Comparison of ENCODE assay signal across 1 cellular context in the genomic region with DNA sequence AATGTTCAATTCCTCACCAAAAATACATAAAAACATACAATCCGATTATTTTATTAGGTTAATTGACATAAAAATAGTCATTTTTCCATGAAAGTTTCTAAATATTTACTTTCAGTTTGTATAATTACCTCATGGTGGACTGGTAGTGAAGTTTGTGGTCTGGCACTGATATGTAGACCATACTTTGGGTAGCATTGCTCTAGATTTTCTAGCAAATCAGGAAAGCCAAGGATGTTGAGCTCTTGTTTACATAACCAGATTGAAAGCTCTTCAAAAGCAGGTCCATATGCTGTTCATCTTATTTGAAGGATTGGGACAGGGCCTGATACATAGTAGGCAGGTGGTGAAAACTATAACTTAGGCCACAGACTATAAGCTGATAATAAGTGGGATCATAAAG.
TF ChIP-seq lines count a peak whose summit lies in the region.

No MANE protein-coding gene starts in this region.

TF ChIP-seq in HepG2, 621 proteins besides CTCF, POLR2A, EP300 and RAD21:
- TF ChIP-seq FOXA1 (IDR thresholded peaks at IDR 0.05) = no peak
- 0 out of 2 replicates have a peak, but pooled peaks have one; percentile 21 for TF ChIP-seq FOXA1 (CRISPR knock-in tag; IDR thresholded peaks at IDR 0.05)
- TF ChIP-seq ZBTB14 (CRISPR knock-in tag; IDR thresholded peaks at IDR 0.05) = no peak
- TF ChIP-seq, protein P1, sequence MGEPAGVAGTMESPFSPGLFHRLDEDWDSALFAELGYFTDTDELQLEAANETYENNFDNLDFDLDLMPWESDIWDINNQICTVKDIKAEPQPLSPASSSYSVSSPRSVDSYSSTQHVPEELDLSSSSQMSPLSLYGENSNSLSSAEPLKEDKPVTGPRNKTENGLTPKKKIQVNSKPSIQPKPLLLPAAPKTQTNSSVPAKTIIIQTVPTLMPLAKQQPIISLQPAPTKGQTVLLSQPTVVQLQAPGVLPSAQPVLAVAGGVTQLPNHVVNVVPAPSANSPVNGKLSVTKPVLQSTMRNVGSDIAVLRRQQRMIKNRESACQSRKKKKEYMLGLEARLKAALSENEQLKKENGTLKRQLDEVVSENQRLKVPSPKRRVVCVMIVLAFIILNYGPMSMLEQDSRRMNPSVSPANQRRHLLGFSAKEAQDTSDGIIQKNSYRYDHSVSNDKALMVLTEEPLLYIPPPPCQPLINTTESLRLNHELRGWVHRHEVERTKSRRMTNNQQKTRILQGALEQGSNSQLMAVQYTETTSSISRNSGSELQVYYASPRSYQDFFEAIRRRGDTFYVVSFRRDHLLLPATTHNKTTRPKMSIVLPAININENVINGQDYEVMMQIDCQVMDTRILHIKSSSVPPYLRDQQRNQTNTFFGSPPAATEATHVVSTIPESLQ (CRISPR knock-in tag; conservative IDR thresholded peaks at IDR 0.05) = no peak
- no peak for TF ChIP-seq HES4 (CRISPR knock-in tag; IDR thresholded peaks at IDR 0.05; ENCODE audit: borderline replicate concordance)
